ENCODE assay signal across 8 cellular contexts in the genomic region with DNA sequence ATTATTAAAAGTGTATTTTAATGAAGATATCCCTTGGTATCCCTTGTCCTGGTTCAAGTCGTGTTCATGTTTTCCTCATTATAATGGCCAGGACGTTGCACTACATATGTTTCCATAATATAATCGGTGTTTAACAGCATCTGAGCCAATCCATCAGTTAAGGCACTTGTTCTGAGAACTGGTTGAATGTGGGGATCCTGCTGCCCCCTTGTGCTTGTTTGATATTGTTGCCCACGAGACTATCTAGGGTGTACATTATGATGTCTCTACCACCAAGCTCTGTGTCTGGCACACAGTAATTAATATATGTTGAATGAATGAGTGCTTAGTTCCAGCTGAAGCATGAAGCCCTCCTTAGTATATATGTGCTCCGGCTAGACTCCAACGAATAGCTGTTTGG.
DNase-seq lines count a peak whose midpoint lies in the region; ATAC-seq and TF ChIP-seq lines count a peak whose summit lies in the region.

No MANE protein-coding gene starts in this region.

- H3K36me3 ChIP-seq in mucosa of descending colon (ENCODE audit: low read depth) (no peaks in the 10 kb centered on the region), tibial artery (no peaks in the 10 kb centered on the region)

- DNase-seq in DMS53 treated with DMSO at 0.1 percent for 48 hours (lab: John Stamatoyannopoulos, UW; ENCODE audit: unreplicated experiment) (peak; percentile 39), NCI-H1105 treated with DMSO at 0.1 percent for 48 hours (lab: John Stamatoyannopoulos, UW) (peak; percentile 78), T47D (ENCODE audit: low read depth in 1 of 2, low spot score in 1 of 2) (peak; percentile 38 to 43), mucosa of descending colon (peak in 1 of 3 donors; percentile 71), cortex of kidney (lab: John Stamatoyannopoulos, UW) (no peak), tibial artery (no peak), KG1 (lab: John Stamatoyannopoulos, UW) (no peak)

- H3K9me3 ChIP-seq in mucosa of descending colon (no peaks in the 10 kb centered on the region), tibial artery (no peaks in the 10 kb centered on the region)

- peaks cover 0 to 2% of the 10 kb centered on the region in 2 donors for H3K27me3 ChIP-seq in tibial artery

- no peak overlapping the region for H3K27ac ChIP-seq in tibial artery

- H3K4me1 ChIP-seq in mucosa of descending colon (ENCODE audit: low read depth) (no peaks in the 10 kb centered on the region), tibial artery (no peaks in the 10 kb centered on the region)

- ATAC-seq in GM19324 (IDR thresholded peaks at IDR 0.05; ENCODE audit: low FRiP score, unreplicated experiment) (peak; percentile 74), mucosa of descending colon (peak; percentile 71)

- intact Hi-C loops in mucosa of descending colon (cut with DNase I, micrococcal nuclease) = loop anchor here (2.0 to 5.0 kb wide), 2 partner anchors 197 to 199 kb away; no protein-coding TSS in a partner anchor
- intact Hi-C loops in tibial artery (cut with DNase I; ENCODE audit: low total_unique reads) = no loop called here

- TF ChIP-seq CTCF in mucosa of descending colon (IDR thresholded peaks at IDR 0.05) = no peak
- TF ChIP-seq CTCF in tibial artery (IDR thresholded peaks at IDR 0.05) = no peak

- H3K4me3 ChIP-seq in mucosa of descending colon (no peak overlapping the region), tibial artery (no peak overlapping the region)

- in situ Hi-C loops in T47D (cut with HindIII; ENCODE audit: low pct_unique_long_range_greater_than_20kb, low sequenced_read_pairs) = no loop called here

Comparison
In these comparisons a context has a peak if more than half of its experiments do, and no peak if none do; other contexts are left out.
1. DNase-seq: peak in DMS53 treated with DMSO at 0.1 percent for 48 hours (single experiment), NCI-H1105 treated with DMSO at 0.1 percent for 48 hours (single experiment) and T47D (2 of 2); none in cortex of kidney (single experiment), tibial artery (0 of 2) and KG1 (single experiment).